Comparison of ENCODE assay signal across 14 cellular contexts in genomic region chr9:109467936-109468335, GRCh38. TPM values are rescaled to one million over a fixed set of nuclear protein-coding genes. Genes with fewer than 3 reads are reported as not detected.
A peak's percentile ranks its signal among the peaks of the same experiment; 100 is the strongest.
DNase-seq lines count a peak whose midpoint lies in the region; ATAC-seq, FAIRE-seq and TF ChIP-seq lines count a peak whose summit lies in the region.
"Had no signal": no experiment of that assay in that cellular context is flagged by ENCODE, and none has a peak within 500 bp of the region (broad histone marks: within the 10 kb centered on the region; RNA-seq: fewer than 3 reads in every experiment).

No MANE protein-coding gene starts in this region.

- dilution Hi-C loops in endothelial cell of umbilical vein (cut with MboI; ENCODE audit: extremely low pct_ligation_motif_present, low sequenced_read_pairs): no loop called here

- H3K79me2 ChIP-seq in endothelial cell of umbilical vein (ENCODE audit: control insufficient read depth, insufficient read depth, low read length) (no peaks in the 10 kb centered on the region), GM23338 (replicated peaks; ENCODE audit: insufficient read depth) (no peaks in the 10 kb centered on the region)

- no peak overlapping the region for H3K4me3 Mint-ChIP-seq in activated naive CD8-positive, alpha-beta T cell treated with anti-CD3 and anti-CD28 coated beads, Interleukin-2, amount 10 ng/mL, durations not matched to agents 7 days and 5 days
- H3K4me3 Mint-ChIP-seq in activated naive CD8-positive, alpha-beta T cell treated with anti-CD3 and anti-CD28 coated beads for 36 hours: no peak overlapping the region
- no peak overlapping the region for H3K4me3 Mint-ChIP-seq in GM23338
- H3K4me3 Mint-ChIP-seq: IgD-negative memory B cell had no signal

- no peak overlapping the region for H2AFZ ChIP-seq in endothelial cell of umbilical vein (ENCODE audit: low read depth, low read length)
- no peak overlapping the region for H2AFZ ChIP-seq in GM23338
- H2AFZ ChIP-seq: GM23248 had no signal

- intact Hi-C loops in endothelial cell of umbilical vein (cut with micrococcal nuclease): loop anchor here (2.0 to 5.0 kb wide), 2 partner anchors 66 to 285 kb away; no protein-coding TSS in a partner anchor

- no peaks in the 10 kb centered on the region for H3K9me2 ChIP-seq in GM23338 (ENCODE audit: insufficient read depth)

- no peak overlapping the region for H3K27ac Mint-ChIP-seq in activated naive CD8-positive, alpha-beta T cell treated with anti-CD3 and anti-CD28 coated beads, Interleukin-2, amount 10 ng/mL, durations not matched to agents 7 days and 5 days
- H3K27ac Mint-ChIP-seq in activated naive CD8-positive, alpha-beta T cell treated with anti-CD3 and anti-CD28 coated beads for 36 hours: no peak overlapping the region
- no peak overlapping the region for H3K27ac Mint-ChIP-seq in GM23338

- TF ChIP-seq CTCF in endothelial cell of umbilical vein (IDR thresholded peaks at IDR 0.05; ENCODE audit: extremely low read depth in 1 of 2, insufficient read depth in 1 of 2, low read depth in 1 of 2, low read length in 2 of 2): no peak
- no peak for TF ChIP-seq CTCF in GM23338 (conservative IDR thresholded peaks at IDR 0.05; ENCODE audit: low read depth in 2 of 2)

- no peak overlapping the region for H3K4me2 ChIP-seq in endothelial cell of umbilical vein (ENCODE audit: insufficient read depth, low read length)
- no peak overlapping the region for H3K4me2 ChIP-seq in GM23338

- no peaks in the 10 kb centered on the region for H3K9me1 ChIP-seq in endothelial cell of umbilical vein (replicated peaks; ENCODE audit: control insufficient read depth, extremely low read depth, insufficient read depth, low read length)

- no peaks in the 10 kb centered on the region for H3K36me3 ChIP-seq in endothelial cell of umbilical vein (ENCODE audit: control insufficient read depth in 2 of 2, extremely low read depth in 1 of 2, insufficient read depth in 2 of 2, low read length in 2 of 2)
- H3K36me3 ChIP-seq in GM23338 (ENCODE audit: insufficient read depth): no peaks in the 10 kb centered on the region
- H3K36me3 ChIP-seq: ascending aorta had no signal

- CTCF ChIA-PET in endothelial cell of umbilical vein (lab: Charles Lee): interaction anchor here (1.2 to 1.4 kb wide), 2 partner anchors 10 to 27 kb away, joined by 3 to 9 read pairs; no protein-coding TSS in a partner anchor

- no peak for DNase-seq in activated naive CD8-positive, alpha-beta T cell treated with anti-CD3 and anti-CD28 coated beads, Interleukin-2, amount 10 ng/mL, durations not matched to agents 7 days and 5 days
- no peak for DNase-seq in activated naive CD8-positive, alpha-beta T cell treated with anti-CD3 and anti-CD28 coated beads for 36 hours
- DNase-seq in NOMO-1 treated with dmso at 0.1 percent for 144 hours (lab: John Stamatoyannopoulos, UW; ENCODE audit: unreplicated experiment) (peak; percentile 76), endothelial cell of umbilical vein (ENCODE audit: low read depth, low spot score) (peak; percentile 65), GM23338 (ENCODE audit: low spot score) (no peak), C1 segment of cervical spinal cord (lab: John Stamatoyannopoulos, UW) (no peak)
- DNase-seq: GM23248, mucosa of descending colon, NCI-H524 had no signal

- BruUV-seq in endothelial cell of umbilical vein (replicated peaks; lab: Mats Ljungman, UMichigan): no TSS peak

- peaks cover 17% of the 10 kb centered on the region for H3K4me1 Mint-ChIP-seq in activated naive CD8-positive, alpha-beta T cell treated with anti-CD3 and anti-CD28 coated beads, Interleukin-2, amount 10 ng/mL, durations not matched to agents 7 days and 5 days
- peaks cover 3% of the 10 kb centered on the region for H3K4me1 Mint-ChIP-seq in activated naive CD8-positive, alpha-beta T cell treated with anti-CD3 and anti-CD28 coated beads for 36 hours
- H3K4me1 Mint-ChIP-seq in GM23338: peaks cover 8% of the 10 kb centered on the region

- H3K27ac ChIP-seq in endothelial cell of umbilical vein (ENCODE audit: insufficient read depth, low read depth, low read length): no peak overlapping the region
- H3K27ac ChIP-seq in GM23338 (ENCODE audit: low read depth): no peak overlapping the region
- H3K27ac ChIP-seq: ascending aorta, GM23248 had no signal

- H3K36me3 Mint-ChIP-seq in activated naive CD8-positive, alpha-beta T cell treated with anti-CD3 and anti-CD28 coated beads, Interleukin-2, amount 10 ng/mL, durations not matched to agents 7 days and 5 days: no peaks in the 10 kb centered on the region
- H3K36me3 Mint-ChIP-seq in activated naive CD8-positive, alpha-beta T cell treated with anti-CD3 and anti-CD28 coated beads for 36 hours: no peaks in the 10 kb centered on the region
- H3K36me3 Mint-ChIP-seq in GM23338 (ENCODE audit: low read depth): no peaks in the 10 kb centered on the region
- H3K36me3 Mint-ChIP-seq: IgD-negative memory B cell had no signal

- H4K20me1 ChIP-seq in endothelial cell of umbilical vein (replicated peaks; ENCODE audit: control insufficient read depth, extremely low read depth, insufficient read depth, low read length): no peaks in the 10 kb centered on the region
- H4K20me1 ChIP-seq in GM23338 (replicated peaks; ENCODE audit: insufficient read depth): no peaks in the 10 kb centered on the region

- peak; percentile 78 for ATAC-seq in activated naive CD8-positive, alpha-beta T cell treated with anti-CD3 and anti-CD28 coated beads, Interleukin-2, amount 10 ng/mL, durations not matched to agents 7 days and 5 days (ENCODE audit: low read depth)
- no peak for ATAC-seq in GM23338
- no peak for ATAC-seq in HG03045 (IDR thresholded peaks at IDR 0.05; ENCODE audit: unreplicated experiment)
- ATAC-seq in HG03432 (IDR thresholded peaks at IDR 0.05; ENCODE audit: unreplicated experiment): no peak
- ATAC-seq: mucosa of descending colon had no signal

- H3K9me3 Mint-ChIP-seq in activated naive CD8-positive, alpha-beta T cell treated with anti-CD3 and anti-CD28 coated beads, Interleukin-2, amount 10 ng/mL, durations not matched to agents 7 days and 5 days: no peaks in the 10 kb centered on the region
- no peaks in the 10 kb centered on the region for H3K9me3 Mint-ChIP-seq in activated naive CD8-positive, alpha-beta T cell treated with anti-CD3 and anti-CD28 coated beads for 36 hours
- no peaks in the 10 kb centered on the region for H3K9me3 Mint-ChIP-seq in GM23338
- H3K9me3 Mint-ChIP-seq: IgD-negative memory B cell had no signal

- POLR2A ChIA-PET in activated naive CD8-positive, alpha-beta T cell treated with anti-CD3 and anti-CD28 coated beads, Interleukin-2, amount 10 ng/mL, durations not matched to agents 7 days and 5 days (lab: Charles Lee): interaction anchor here (0.6 kb wide), 1 partner anchor 1373 kb away, joined by 3 read pairs; no protein-coding TSS in a partner anchor
- POLR2A ChIA-PET in endothelial cell of umbilical vein (lab: Charles Lee): no interaction called here

- FAIRE-seq in endothelial cell of umbilical vein (lab: Jason Lieb, UNC): peak; percentile 83
- FAIRE-seq: G401.6 had no signal

- no peaks in the 10 kb centered on the region for H3K9me3 ChIP-seq in endothelial cell of umbilical vein (replicated peaks; ENCODE audit: control insufficient read depth, insufficient read depth, low read length)
- H3K9me3 ChIP-seq: ascending aorta, mucosa of descending colon had no signal

- peaks cover 36 to 38% of the 10 kb centered on the region in 2 experiments for H3K27me3 ChIP-seq in endothelial cell of umbilical vein (ENCODE audit: control insufficient read depth in 2 of 2, insufficient read depth in 2 of 2, low read length in 2 of 2)
- no peaks in the 10 kb centered on the region for H3K27me3 ChIP-seq in GM23338 (ENCODE audit: insufficient read depth)
- H3K27me3 ChIP-seq: ascending aorta had no signal

- no peak for TF ChIP-seq POLR2A in endothelial cell of umbilical vein (IDR thresholded peaks at IDR 0.05; ENCODE audit: low read depth, low read length)

- H3K9ac ChIP-seq in endothelial cell of umbilical vein (replicated peaks; ENCODE audit: extremely low read depth, insufficient read depth, low read length): no peak overlapping the region
- H3K9ac ChIP-seq: GM23248 had no signal

- H3K4me1 ChIP-seq in endothelial cell of umbilical vein (ENCODE audit: control insufficient read depth, extremely low read depth, insufficient read depth, low read length): no peaks in the 10 kb centered on the region
- peaks cover 6% of the 10 kb centered on the region; the same call in 1 of the 2 replicates for H3K4me1 ChIP-seq in GM23338 (ENCODE audit: insufficient read depth)

- no peaks in the 10 kb centered on the region for H3F3A ChIP-seq in GM23338 (replicated peaks; ENCODE audit: low read depth)

- H3K27me3 Mint-ChIP-seq in activated naive CD8-positive, alpha-beta T cell treated with anti-CD3 and anti-CD28 coated beads, Interleukin-2, amount 10 ng/mL, durations not matched to agents 7 days and 5 days: peaks cover 18% of the 10 kb centered on the region
- H3K27me3 Mint-ChIP-seq in activated naive CD8-positive, alpha-beta T cell treated with anti-CD3 and anti-CD28 coated beads for 36 hours: peaks cover 10% of the 10 kb centered on the region
- peaks cover 8% of the 10 kb centered on the region for H3K27me3 Mint-ChIP-seq in GM23338 (ENCODE audit: insufficient read depth, low read depth, poor library complexity)

- H3K4me3 ChIP-seq in endothelial cell of umbilical vein (replicated peaks in 1 of 3; ENCODE audit: insufficient read depth in 1 of 3, low read depth in 1 of 3, low read length in 3 of 3): no peak overlapping the region
- H3K4me3 ChIP-seq in GM23338: no peak overlapping the region
- H3K4me3 ChIP-seq: ascending aorta, GM23248, mucosa of descending colon had no signal

TF ChIP-seq in endothelial cell of umbilical vein, 7 proteins besides CTCF, POLR2A, EP300 and RAD21 (continues in another document):
- no peak for TF ChIP-seq EZH2 (IDR thresholded peaks at IDR 0.05; ENCODE audit: borderline replicate concordance, low read depth, low read length, severe bottlenecking)

TF ChIP-seq in GM23338, 12 proteins besides CTCF, POLR2A, EP300 and RAD21 (continues in another document):
- TF ChIP-seq JUNB (IDR thresholded peaks at IDR 0.05; ENCODE audit: unreplicated experiment) (no peak), ZNF114 (CRISPR knock-in tag; IDR thresholded peaks at IDR 0.05) (no peak)

RNA-seq across cellular contexts. Expression of gene PTPN3, which starts 30.2 kb away (rescaled TPM):
- total RNA-seq in activated naive CD8-positive, alpha-beta T cell treated with anti-CD3 and anti-CD28 coated beads, Interleukin-2, amount 10 ng/mL, durations not matched to agents 7 days and 5 days: not detected
- 1 to 10 TPM; 1.2 to 1.4 TPM for total RNA-seq in activated naive CD8-positive, alpha-beta T cell treated with anti-CD3 and anti-CD28 coated beads for 36 hours
- total RNA-seq in endothelial cell of umbilical vein: not detected in 2 replicates
- polyA plus RNA-seq in endothelial cell of umbilical vein: 0.01 and 0.03 TPM in 2 replicates
- polyA plus RNA-seq in endothelial cell of umbilical vein (2011; cell fraction: cytosol; rRNA removed): 0.03 and 0.04 TPM in 2 replicates
- 0.07 and 0.20 TPM in 2 replicates for polyA plus RNA-seq in endothelial cell of umbilical vein (2011; cell fraction: nucleus; rRNA removed)
- polyA plus RNA-seq in endothelial cell of umbilical vein (2012): 0.14 TPM in 1 of 2 replicates, not detected in the other
- not detected in 2 replicates for polyA minus RNA-seq in endothelial cell of umbilical vein
- polyA minus RNA-seq in endothelial cell of umbilical vein (2011; cell fraction: cytosol; rRNA and poly(A)+ RNA removed): 4.3 TPM
- polyA minus RNA-seq in endothelial cell of umbilical vein (2011; cell fraction: nucleus; rRNA and poly(A)+ RNA removed): not detected in 2 replicates
- 2.6 and 2.8 TPM in 2 replicates for total RNA-seq in GM23338 (2014; rRNA removed; shearing (Covaris generic))
- polyA plus RNA-seq in GM23338 (2016; fragmentation: Nextera tagmentation; extraction: Ambion mirVana): 1.0 and 1.4 TPM in 2 replicates
- polyA plus RNA-seq: IgD-negative memory B cell had no signal

Comparison
In these comparisons a context has a peak if more than half of its experiments do, and no peak if none do; other contexts are left out.
1. DNase-seq: peak in NOMO-1 treated with dmso at 0.1 percent for 144 hours (single experiment) and endothelial cell of umbilical vein (single experiment); none in activated naive CD8-positive, alpha-beta T cell treated with anti-CD3 and anti-CD28 coated beads, Interleukin-2, amount 10 ng/mL, durations not matched to agents 7 days and 5 days (single experiment), activated naive CD8-positive, alpha-beta T cell treated with anti-CD3 and anti-CD28 coated beads for 36 hours (single experiment), GM23338 (single experiment) and C1 segment of cervical spinal cord (0 of 14).